Comparison of ENCODE assay signal across 9 cellular contexts in the genomic region with DNA sequence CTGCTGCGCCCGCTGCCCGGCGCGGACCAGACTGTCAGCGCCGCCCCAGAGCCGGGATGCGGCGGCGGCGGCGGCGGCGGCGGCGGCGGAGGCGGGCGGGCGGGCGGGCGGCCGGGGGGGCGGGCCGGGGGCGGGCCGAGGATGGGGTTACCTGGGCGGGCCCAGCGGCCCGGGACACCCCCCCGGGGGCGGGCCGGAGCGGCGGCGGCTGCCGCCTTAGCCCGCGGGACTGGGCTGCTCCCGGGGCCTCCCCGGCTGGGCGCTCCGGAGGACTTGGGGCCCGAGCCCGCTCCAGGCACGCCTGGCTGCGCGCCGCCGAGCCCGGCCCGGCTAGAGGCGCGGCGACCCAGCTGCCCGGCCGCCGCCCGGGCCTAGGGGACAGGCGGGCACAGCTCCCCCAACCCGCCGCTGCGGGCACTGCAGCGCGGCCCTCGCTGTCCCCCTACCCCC. TPM values are rescaled to one million over a fixed set of nuclear protein-coding genes. Genes with fewer than 3 reads are reported as not detected.
DNase-seq lines count a peak whose midpoint lies in the region; ATAC-seq and TF ChIP-seq lines count a peak whose summit lies in the region.
"Had no signal": no experiment of that assay in that cellular context is flagged by ENCODE, and none has a peak within 500 bp of the region (broad histone marks: within the 10 kb centered on the region; RNA-seq: fewer than 3 reads in every experiment).

A gene (minus strand): TSS at position 33 of the 450 bp plus-strand sequence. CDS start 175 bp downstream, outside the sequence.

- H3K4me1 Mint-ChIP-seq in activated T-helper 17 cell treated with anti-CD3 and anti-CD28 coated beads, Interleukin-2, amount 50 U/mL, for 72 hours = peaks cover 6% of the 10 kb centered on the region

- peaks cover 45% of the 10 kb centered on the region for H3K27me3 Mint-ChIP-seq in activated T-helper 17 cell treated with anti-CD3 and anti-CD28 coated beads, Interleukin-2, amount 50 U/mL, for 72 hours

- no peak within 1 kb of the TSS for H3K9ac ChIP-seq in HUES48 (ENCODE audit: low read depth, low read length)
- no peak within 1 kb of the TSS for H3K9ac ChIP-seq in parathyroid adenoma

- H3K9me3 ChIP-seq in HUES48 (ENCODE audit: control insufficient read depth, insufficient read depth, low read length) (no peaks in the 10 kb centered on the region), heart left ventricle (no peaks in the 10 kb centered on the region), parathyroid adenoma (ENCODE audit: control insufficient read depth, low read length) (no peaks in the 10 kb centered on the region)

- ATAC-seq in activated T-helper 17 cell treated with anti-CD3 and anti-CD28 coated beads, Interleukin-2, amount 50 U/mL, for 72 hours (replicated peaks) = peak; percentile 62
- peak in 2 of 4 donors; percentile 73 to 76 for ATAC-seq in heart left ventricle

- H3K9me3 Mint-ChIP-seq in activated T-helper 17 cell treated with anti-CD3 and anti-CD28 coated beads, Interleukin-2, amount 50 U/mL, for 72 hours = no peaks in the 10 kb centered on the region

- no peaks in the 10 kb centered on the region for H3K79me2 ChIP-seq in parathyroid adenoma

- peak within 1 kb of the TSS; percentile 84 for H3K4me2 ChIP-seq in parathyroid adenoma (ENCODE audit: low read length)

- peaks cover 6% of the 10 kb centered on the region for H3K36me3 Mint-ChIP-seq in activated T-helper 17 cell treated with anti-CD3 and anti-CD28 coated beads, Interleukin-2, amount 50 U/mL, for 72 hours (ENCODE audit: low read depth)

- no peak for TF ChIP-seq POLR2A in heart left ventricle (IDR thresholded peaks at IDR 0.05)

- H3K4me3 ChIP-seq in HUES48 (ENCODE audit: low read depth, low read length) (peak within 1 kb of the TSS; percentile 62), heart left ventricle (peak within 1 kb of the TSS in 11 of 12 donors; percentile 29 to 67 (median 50)), parathyroid adenoma (ENCODE audit: low read depth, low read length) (peak within 1 kb of the TSS; percentile 33)

- peaks cover 36% of the 10 kb centered on the region for H3K27me3 ChIP-seq in HUES48 (ENCODE audit: control insufficient read depth, insufficient read depth, low read length)
- H3K27me3 ChIP-seq in heart left ventricle = peaks cover 0 to 58% (median 12%) of the 10 kb centered on the region in 9 donors
- H3K27me3 ChIP-seq in parathyroid adenoma (ENCODE audit: control insufficient read depth, insufficient read depth, low read length) = no peaks in the 10 kb centered on the region

- H3K4me3 Mint-ChIP-seq in activated T-helper 17 cell treated with anti-CD3 and anti-CD28 coated beads, Interleukin-2, amount 50 U/mL, for 72 hours = peak within 1 kb of the TSS; percentile 73

- 0 to 1% (median 0%) methylated on average over 4 to 67 of the region's 67 CpGs for WGBS in heart left ventricle, 4 donors

- peak within 1 kb of the TSS; percentile 62 for H2AFZ ChIP-seq in parathyroid adenoma

- TF ChIP-seq CTCF in heart left ventricle (IDR thresholded peaks at IDR 0.05) = peak in 7 of 12 donors; percentile 16 to 50 (median 34)
- TF ChIP-seq CTCF in parathyroid adenoma (IDR thresholded peaks at IDR 0.05) = no peak

- peaks cover 16% of the 10 kb centered on the region for H3K4me1 ChIP-seq in HUES48 (ENCODE audit: control insufficient read depth, insufficient read depth, low read length)
- peaks cover 0 to 19% (median 8%) of the 10 kb centered on the region in 12 donors for H3K4me1 ChIP-seq in heart left ventricle
- no peaks in the 10 kb centered on the region for H3K4me1 ChIP-seq in parathyroid adenoma

- DNase-seq in NCI-H1436 (lab: John Stamatoyannopoulos, UW) = peak; percentile 31
- DNase-seq in NCI-H1436 treated with DMSO at 0.1 percent for 48 hours (lab: John Stamatoyannopoulos, UW) = no peak
- DNase-seq in heart left ventricle = peak in 1 of 5 donors; percentile 46
- no peak for DNase-seq in superior temporal gyrus (ENCODE audit: extremely low spot score)
- DNase-seq in GDM1 (lab: John Stamatoyannopoulos, UW) = no peak

- H3K27ac Mint-ChIP-seq in activated T-helper 17 cell treated with anti-CD3 and anti-CD28 coated beads, Interleukin-2, amount 50 U/mL, for 72 hours = no peak within 1 kb of the TSS

- H3K27ac ChIP-seq in HUES48 (ENCODE audit: low read depth, low read length) = no peak within 1 kb of the TSS
- H3K27ac ChIP-seq in heart left ventricle = no peak within 1 kb of the TSS
- H3K27ac ChIP-seq in parathyroid adenoma = no peak within 1 kb of the TSS

- H3K36me3 ChIP-seq in HUES48 (ENCODE audit: control insufficient read depth, insufficient read depth, low read length) (no peaks in the 10 kb centered on the region), heart left ventricle (no peaks in the 10 kb centered on the region), parathyroid adenoma (ENCODE audit: control insufficient read depth, insufficient read depth, low read length) (no peaks in the 10 kb centered on the region)

- intact Hi-C loops in heart left ventricle (cut with DNase I) = no loop called here

RNA-seq across cellular contexts. Expression of the gene that starts here (rescaled TPM):
- not detected for total RNA-seq in activated T-helper 17 cell treated with anti-CD3 and anti-CD28 coated beads, Interleukin-2, amount 50 U/mL, for 72 hours
- under 1 TPM in 6 of 9 donors, not detected in 3; 0.07 to 0.38 (median 0.09) TPM for total RNA-seq in heart left ventricle
- under 1 TPM; 0.04 to 0.07 TPM for polyA plus RNA-seq in heart left ventricle
- total RNA-seq: activated CD8-positive, alpha-beta memory T cell treated with anti-CD3 and anti-CD28 coated beads for 36 hours had no signal

Comparison
In these comparisons a context has a peak if more than half of its experiments do, and no peak if none do; other contexts are left out.
1. Peak in ATAC-seq in activated T-helper 17 cell treated with anti-CD3 and anti-CD28 coated beads, Interleukin-2, amount 50 U/mL, for 72 hours; RNA of the gene not detected or under 1 TPM.